3 cellular contexts compared by ENCODE assay signal in genomic region chr4:184344435-184344834, GRCh38.
TF ChIP-seq lines count a peak whose summit lies in the region.

No MANE protein-coding gene starts in this region.

TF ChIP-seq in SK-N-SH, 30 proteins besides CTCF, POLR2A, EP300 and RAD21 (continued from another document):
- no peak for TF ChIP-seq NRF1 (IDR thresholded peaks at IDR 0.05; ENCODE audit: low read depth, low read length)
- no peak for TF ChIP-seq PBX3 (IDR thresholded peaks at IDR 0.05)
- no peak for TF ChIP-seq YY1 (IDR thresholded peaks at IDR 0.05; ENCODE audit: low read depth)
- TF ChIP-seq POLR2AphosphoS5 (IDR thresholded peaks at IDR 0.05; ENCODE audit: low read depth, low read length): no peak
- no peak for TF ChIP-seq ZBTB33 (IDR thresholded peaks at IDR 0.05; ENCODE audit: borderline replicate concordance, low read depth)
- TF ChIP-seq SMC3 (IDR thresholded peaks at IDR 0.05; ENCODE audit: low read depth, low read length): no peak
- no peak for TF ChIP-seq MEF2A (IDR thresholded peaks at IDR 0.05; ENCODE audit: borderline replicate concordance, low read depth)
- TF ChIP-seq EZH2phosphoT487 (IDR thresholded peaks at IDR 0.05; ENCODE audit: borderline replicate concordance, low read depth): no peak
- no peak for TF ChIP-seq MXI1 (IDR thresholded peaks at IDR 0.05; ENCODE audit: low read depth, low read length)
- TF ChIP-seq TCF12 (IDR thresholded peaks at IDR 0.05): no peak
- TF ChIP-seq MAX (IDR thresholded peaks at IDR 0.05; ENCODE audit: low read depth): no peak
- no peak for TF ChIP-seq GABPA (IDR thresholded peaks at IDR 0.05; ENCODE audit: low read depth)
- no peak for TF ChIP-seq USF2 (IDR thresholded peaks at IDR 0.05; ENCODE audit: borderline replicate concordance, low read depth, low read length)
- TF ChIP-seq FOXJ3 (CRISPR knock-in tag; IDR thresholded peaks at IDR 0.05): no peak
- TF ChIP-seq TAF1 (IDR thresholded peaks at IDR 0.05; ENCODE audit: borderline replicate concordance, low read depth, low read length): no peak
- TF ChIP-seq RFX5 (IDR thresholded peaks at IDR 0.05; ENCODE audit: low read length): no peak
TF ChIP-seq in SK-N-SH: peak in this region for 0.

TF ChIP-seq in SK-N-SH treated with all-trans-retinoic acid at 6 μM for 48 hours, 23 proteins besides CTCF, POLR2A, EP300 and RAD21:
- no peak for TF ChIP-seq POU6F1 (CRISPR knock-in tag; IDR thresholded peaks at IDR 0.05; ENCODE audit: borderline replicate concordance, low read depth)
- TF ChIP-seq PATZ1 (CRISPR knock-in tag; IDR thresholded peaks at IDR 0.05; ENCODE audit: borderline replicate concordance): no peak
- no peak for TF ChIP-seq CSDC2 (CRISPR knock-in tag; IDR thresholded peaks at IDR 0.05)
- TF ChIP-seq CREB5 (CRISPR knock-in tag; IDR thresholded peaks at IDR 0.05; ENCODE audit: low read depth): no peak
- TF ChIP-seq ZFP30 (CRISPR knock-in tag; IDR thresholded peaks at IDR 0.05): no peak
- TF ChIP-seq ISL1 (CRISPR knock-in tag; IDR thresholded peaks at IDR 0.05): no peak
- TF ChIP-seq ARNTL (CRISPR knock-in tag; IDR thresholded peaks at IDR 0.05; ENCODE audit: borderline replicate concordance, low read depth): no peak
TF ChIP-seq in SK-N-SH treated with all-trans-retinoic acid at 6 μM for 48 hours: peak in this region for 0.

TF ChIP-seq in GM12878, 131 proteins besides CTCF, POLR2A, EP300 and RAD21 (continued from another document):
- TF ChIP-seq ZNF592 (IDR thresholded peaks at IDR 0.05) (peak; percentile 82; the same call in 1 of the 2 replicates), SMC3 (IDR thresholded peaks at IDR 0.05; ENCODE audit: borderline replicate concordance, low read length) (peak; percentile 8; the same call in 1 of the 2 replicates), ZNF687 (IDR thresholded peaks at IDR 0.05) (peak; percentile 47; the same call in 1 of the 2 replicates), SPI1 (IDR thresholded peaks at IDR 0.05; ENCODE audit: borderline replicate concordance, insufficient read depth, low read depth, low read length) (peak; percentile 83), ATF7 (IDR thresholded peaks at IDR 0.05; ENCODE audit: low read depth) (peak; percentile 78), EZH2 (IDR thresholded peaks at IDR 0.05; ENCODE audit: borderline replicate concordance, control insufficient read depth, low read depth, low read length) (no peak), RCOR1 (conservative IDR thresholded peaks at IDR 0.05; ENCODE audit: low read depth, low read length) (0 out of 2 replicates have a peak, but pooled peaks have one; percentile 28)
TF ChIP-seq in GM12878: peak in this region for 6.
